Comparison of ENCODE assay signal across 8 cellular contexts in genomic region chr10:102919992-102920736, GRCh38. TPM values are rescaled to one million over a fixed set of nuclear protein-coding genes. Genes with fewer than 3 reads are reported as not detected.
A peak's percentile ranks its signal among the peaks of the same experiment; 100 is the strongest.
DNase-seq lines count a peak whose midpoint lies in the region; ATAC-seq and TF ChIP-seq lines count a peak whose summit lies in the region.

No MANE protein-coding gene starts in this region.

- ATAC-seq in activated CD8-positive, alpha-beta T cell treated with anti-CD3 and anti-CD28 coated beads for 36 hours, result no peak
- no peak for ATAC-seq in stimulated activated memory B cell treated with anti-CD40 and anti-IgM and Interleukin-4, amounts not matched to agents 10 μg/mL and 1 μg/mL and 100 μg/mL, for 72 hours

- H3K36me3 Mint-ChIP-seq in activated CD8-positive, alpha-beta T cell treated with anti-CD3 and anti-CD28 coated beads for 36 hours (ENCODE audit: low read depth), result no peaks in the 10 kb centered on the region
- no peaks in the 10 kb centered on the region for H3K36me3 Mint-ChIP-seq in stimulated activated memory B cell treated with anti-CD40 and anti-IgM and Interleukin-4, amounts not matched to agents 10 μg/mL and 1 μg/mL and 100 μg/mL, for 72 hours

- H3K27ac Mint-ChIP-seq in activated CD8-positive, alpha-beta T cell treated with anti-CD3 and anti-CD28 coated beads for 36 hours, result no peak overlapping the region
- peak overlapping the region; percentile 93 for H3K27ac Mint-ChIP-seq in stimulated activated memory B cell treated with anti-CD40 and anti-IgM and Interleukin-4, amounts not matched to agents 10 μg/mL and 1 μg/mL and 100 μg/mL, for 72 hours

- H3K27ac ChIP-seq in iPS DF 6.9 (ENCODE audit: low read length), result no peak overlapping the region

- peaks cover 2% of the 10 kb centered on the region; the same call in 1 of the 2 replicates for H3K36me3 ChIP-seq in iPS DF 6.9 (ENCODE audit: control insufficient read depth, insufficient read depth, low read length)

- TF ChIP-seq CTCF in activated CD8-positive, alpha-beta T cell treated with anti-CD3 and anti-CD28 coated beads for 36 hours (IDR thresholded peaks at IDR 0.05), result no peak

- no CpG with 5 or more reads among the region's 9 CpGs for WGBS in iPS DF 6.9 (ENCODE audit: insufficient coverage, insufficient read length)

- CTCF ChIA-PET in activated CD8-positive, alpha-beta T cell treated with anti-CD3 and anti-CD28 coated beads for 36 hours (lab: Charles Lee), result interaction anchor here (0.7 to 7.6 kb wide), 4 partner anchors 65 to 324 kb away, joined by 3 to 144 read pairs (median 6); no protein-coding TSS in a partner anchor

- H3K27me3 ChIP-seq in iPS DF 6.9 (ENCODE audit: control insufficient read depth, insufficient read depth, low read length), result peaks cover 9% of the 10 kb centered on the region; the same call in 1 of the 2 replicates

- no peaks in the 10 kb centered on the region for H3K9me3 Mint-ChIP-seq in activated CD8-positive, alpha-beta T cell treated with anti-CD3 and anti-CD28 coated beads for 36 hours
- H3K9me3 Mint-ChIP-seq in stimulated activated memory B cell treated with anti-CD40 and anti-IgM and Interleukin-4, amounts not matched to agents 10 μg/mL and 1 μg/mL and 100 μg/mL, for 72 hours, result no peaks in the 10 kb centered on the region

- peaks cover 54% of the 10 kb centered on the region for H3K4me1 Mint-ChIP-seq in activated CD8-positive, alpha-beta T cell treated with anti-CD3 and anti-CD28 coated beads for 36 hours (ENCODE audit: low read depth)
- peaks cover 62% of the 10 kb centered on the region for H3K4me1 Mint-ChIP-seq in stimulated activated memory B cell treated with anti-CD40 and anti-IgM and Interleukin-4, amounts not matched to agents 10 μg/mL and 1 μg/mL and 100 μg/mL, for 72 hours

- peak overlapping the region; percentile 86 for H3K4me3 Mint-ChIP-seq in activated CD8-positive, alpha-beta T cell treated with anti-CD3 and anti-CD28 coated beads for 36 hours
- H3K4me3 Mint-ChIP-seq in stimulated activated memory B cell treated with anti-CD40 and anti-IgM and Interleukin-4, amounts not matched to agents 10 μg/mL and 1 μg/mL and 100 μg/mL, for 72 hours, result peak overlapping the region; percentile 93

- intact Hi-C loops in activated CD8-positive, alpha-beta T cell treated with anti-CD3 and anti-CD28 coated beads for 36 hours (cut with micrococcal nuclease), result loop anchor here (10.0 kb wide), 1 partner anchor 325 kb away; the partner anchor contains the start of gene RPEL1

- H3K9me3 ChIP-seq in iPS DF 6.9 (ENCODE audit: control insufficient read depth, insufficient read depth, low read length), result no peaks in the 10 kb centered on the region

- peaks cover 6% of the 10 kb centered on the region for H3K27me3 Mint-ChIP-seq in activated CD8-positive, alpha-beta T cell treated with anti-CD3 and anti-CD28 coated beads for 36 hours
- H3K27me3 Mint-ChIP-seq in stimulated activated memory B cell treated with anti-CD40 and anti-IgM and Interleukin-4, amounts not matched to agents 10 μg/mL and 1 μg/mL and 100 μg/mL, for 72 hours, result peaks cover 10% of the 10 kb centered on the region

- H3K4me3 ChIP-seq in iPS DF 6.9 (ENCODE audit: low read length), result peak overlapping the region; percentile 94; the same call in 1 of the 2 replicates

- peaks cover 7% of the 10 kb centered on the region for H3K4me1 ChIP-seq in iPS DF 6.9 (ENCODE audit: control insufficient read depth, insufficient read depth, low read length)

- POLR2A ChIA-PET in activated CD8-positive, alpha-beta T cell treated with anti-CD3 and anti-CD28 coated beads for 36 hours (lab: Charles Lee), result no interaction called here

- DNase-seq in NCI-H82 (lab: John Stamatoyannopoulos, UW) (peak; percentile 32), NCI-H82 treated with DMSO at 0.1 percent for 48 hours (lab: John Stamatoyannopoulos, UW; ENCODE audit: unreplicated experiment) (no peak), iPS DF 6.9 (ENCODE audit: low read depth, low spot score) (no peak), T1000 (lab: John Stamatoyannopoulos, UW) (no peak)
- DNase-seq in activated CD8-positive, alpha-beta T cell treated with anti-CD3 and anti-CD28 coated beads for 36 hours, result no peak
- no peak for DNase-seq in activated effector memory CD4-positive, alpha-beta T cell treated with anti-CD3 and anti-CD28 coated beads, Interleukin-2, amount 50 U/mL, for 16 hours
- no peak for DNase-seq in activated CD4-positive, alpha-beta T cell treated with anti-CD3 and anti-CD28 coated beads, Interleukin-2, amount 50 U/mL, for 4 hours

RNA-seq across cellular contexts. Expression of gene CNNM2, which starts 2.1 kb away (rescaled TPM):
- 1 to 10 TPM; 5.1 to 5.2 TPM for total RNA-seq in activated CD8-positive, alpha-beta T cell treated with anti-CD3 and anti-CD28 coated beads for 36 hours

RNA-seq across cellular contexts. Expression of gene AS3MT, which starts 50.9 kb away (rescaled TPM):
- total RNA-seq in activated CD8-positive, alpha-beta T cell treated with anti-CD3 and anti-CD28 coated beads for 36 hours, result 1 to 10 TPM in 1 of 2 experiments, not detected in 1; 1.4 TPM
